ENCODE assay signal across 22 cellular contexts in genomic region chr17:79672496-79672895, GRCh38. TPM values are rescaled to one million over a fixed set of nuclear protein-coding genes. Genes with fewer than 3 reads are reported as not detected.
"Had no signal": no experiment of that assay in that cellular context is flagged by ENCODE, and none has a peak within 500 bp of the region (broad histone marks: within the 10 kb centered on the region; RNA-seq: fewer than 3 reads in every experiment).

No MANE protein-coding gene starts in this region.

- H3K4me3 ChIP-seq: MG63 had no signal

- H3K4me2 ChIP-seq: SK-N-SH had no signal

- DNase-seq: IMR-90, Karpas-422, KG1, MG63, NCI-H1092 treated with DMSO at 0.1 percent for 48 hours, NCI-H1436, NCI-H187, NCI-H2029, NCI-H2081 treated with DMSO at 0.1 percent for 48 hours, NCI-H2171, NCI-H226, NCI-H446, NCI-H510A, NCI-H524 treated with DMSO at 0.1 percent for 48 hours, NCI-H69, NCI-H774, RPMI8226, SHP77, SK-N-SH had no signal

- H3K36me3 ChIP-seq: MG63 had no signal

- ATAC-seq: HepG2 had no signal

RNA-seq across cellular contexts. Expression of gene ENPP7, which starts 58.2 kb away (rescaled TPM):
- total RNA-seq: HT1080, IMR-90, SK-MEL-5 had no signal
